In the genomic region with DNA sequence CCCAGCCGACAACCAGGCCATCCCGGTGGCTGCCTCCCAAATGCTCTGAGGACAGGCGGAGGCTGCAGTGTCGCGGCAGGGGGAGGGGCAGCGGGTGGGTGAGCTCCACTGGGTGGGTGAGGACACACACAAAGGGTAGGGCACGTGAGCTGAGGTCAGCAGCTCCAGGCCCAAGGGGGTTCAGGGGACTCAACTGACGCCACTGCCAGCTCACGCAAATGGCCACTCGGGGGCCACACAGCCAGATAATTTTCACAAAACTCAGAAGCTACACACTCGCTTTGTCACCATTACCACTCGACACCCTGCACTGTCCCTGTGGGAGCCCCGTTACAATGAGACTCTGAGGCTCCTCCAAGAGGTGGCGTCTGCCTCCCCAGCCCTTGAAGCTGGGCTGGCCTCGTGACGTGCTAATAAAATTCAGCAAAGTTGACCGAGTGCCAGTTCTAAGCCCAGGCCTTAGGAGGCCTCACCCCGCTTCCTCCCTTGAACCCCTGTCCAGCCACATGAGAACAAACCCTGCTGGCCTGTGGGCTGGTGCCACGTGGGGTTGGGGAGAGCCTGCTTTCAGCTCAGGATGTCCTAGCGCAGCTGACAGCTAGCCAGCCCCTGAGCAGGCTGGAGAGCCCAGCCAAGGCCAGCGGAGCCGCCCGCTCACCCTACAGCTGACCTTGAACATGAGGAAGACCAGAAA, we compare ENCODE assay signal across 22 cellular contexts. TPM values are rescaled to one million over a fixed set of nuclear protein-coding genes. Genes with fewer than 3 reads are reported as not detected.
DNase-seq lines count a peak whose midpoint lies in the region; ATAC-seq and TF ChIP-seq lines count a peak whose summit lies in the region.
"Had no signal": no experiment of that assay in that cellular context is flagged by ENCODE, and none has a peak within 500 bp of the region (broad histone marks: within the 10 kb centered on the region; RNA-seq: fewer than 3 reads in every experiment).

No MANE protein-coding gene starts in this region.

- TF ChIP-seq CTCF in natural killer cell (IDR thresholded peaks at IDR 0.05) = no peak
- peak; percentile 12 for TF ChIP-seq CTCF in choroid plexus epithelial cell (conservative IDR thresholded peaks at IDR 0.05; ENCODE audit: low read depth, low read length)

- peaks cover 0 to 5% of the 10 kb centered on the region in 2 donors for H3K4me1 Mint-ChIP-seq in natural killer cell treated with Interleukin-12 subunit alpha and Interleukin-12 subunit beta and Interleukin-15 and Interleukin-18, amount 100 ng/mL, for 72 hours (ENCODE audit: low read depth in 2 of 2)
- no peaks in the 10 kb centered on the region for H3K4me1 Mint-ChIP-seq in natural killer cell
- H3K4me1 Mint-ChIP-seq: activated naive CD8-positive, alpha-beta T cell treated with anti-CD3 and anti-CD28 coated beads, Interleukin-2, amount 50 U/mL, for 24 hours; CD8-positive, alpha-beta memory T cell had no signal

- no peaks in the 10 kb centered on the region for H3K36me3 Mint-ChIP-seq in natural killer cell treated with Interleukin-12 subunit alpha and Interleukin-12 subunit beta and Interleukin-15 and Interleukin-18, amount 100 ng/mL, for 72 hours
- H3K36me3 Mint-ChIP-seq in natural killer cell = no peaks in the 10 kb centered on the region
- H3K36me3 Mint-ChIP-seq: CD8-positive, alpha-beta memory T cell; naive thymus-derived CD4-positive, alpha-beta T cell had no signal

- no peaks in the 10 kb centered on the region for H3K36me3 ChIP-seq in mesendoderm (ENCODE audit: control insufficient read depth, insufficient read depth, low read length)
- H3K36me3 ChIP-seq: thyroid gland had no signal

- peak; percentile 58 for DNase-seq in natural killer cell treated with Interleukin-12 subunit alpha and Interleukin-12 subunit beta and Interleukin-15 and Interleukin-18, amount 100 ng/mL, for 72 hours (ENCODE audit: low spot score)
- no peak for DNase-seq in natural killer cell
- peak; percentile 7 for DNase-seq in choroid plexus epithelial cell (ENCODE audit: low read depth)
- peak; percentile 32 for DNase-seq in mesendoderm
- no peak for DNase-seq in 8988T
- DNase-seq: ACHN; activated CD4-positive, CD25-positive, alpha-beta regulatory T cell treated with anti-CD3 and anti-CD28 coated beads, Interleukin-2, amount 50 U/mL, for 72 hours; activated naive CD8-positive, alpha-beta T cell treated with anti-CD3 and anti-CD28 coated beads, Interleukin-2, amount 50 U/mL, for 24 hours; HCEC 1CT; KBM-7; naive thymus-derived CD4-positive, alpha-beta T cell; NCI-H1048; NCI-H2081; NCI-H524 had no signal

- no peaks in the 10 kb centered on the region for H3K9me3 Mint-ChIP-seq in natural killer cell treated with Interleukin-12 subunit alpha and Interleukin-12 subunit beta and Interleukin-15 and Interleukin-18, amount 100 ng/mL, for 72 hours
- no peaks in the 10 kb centered on the region for H3K9me3 Mint-ChIP-seq in natural killer cell
- H3K9me3 Mint-ChIP-seq: activated naive CD8-positive, alpha-beta T cell treated with anti-CD3 and anti-CD28 coated beads, Interleukin-2, amount 50 U/mL, for 24 hours; CD8-positive, alpha-beta memory T cell; naive thymus-derived CD4-positive, alpha-beta T cell had no signal

- no peak overlapping the region for H2AK5ac ChIP-seq in mesendoderm (ENCODE audit: low read length)

- no peak overlapping the region for H3K56ac ChIP-seq in mesendoderm (ENCODE audit: low read length)

- H3K4me2 ChIP-seq in mesendoderm (ENCODE audit: low read length) = no peak overlapping the region

- H3K4me3 Mint-ChIP-seq in natural killer cell treated with Interleukin-12 subunit alpha and Interleukin-12 subunit beta and Interleukin-15 and Interleukin-18, amount 100 ng/mL, for 72 hours = no peak overlapping the region
- H3K4me3 Mint-ChIP-seq in natural killer cell = no peak overlapping the region
- H3K4me3 Mint-ChIP-seq: activated naive CD8-positive, alpha-beta T cell treated with anti-CD3 and anti-CD28 coated beads, Interleukin-2, amount 50 U/mL, for 24 hours; CD8-positive, alpha-beta memory T cell; naive thymus-derived CD4-positive, alpha-beta T cell had no signal

- H3K79me1 ChIP-seq in mesendoderm (ENCODE audit: low read length) = no peaks in the 10 kb centered on the region

- ATAC-seq in natural killer cell treated with Interleukin-12 subunit alpha and Interleukin-12 subunit beta and Interleukin-15 and Interleukin-18, amount 100 ng/mL, for 72 hours = no peak
- no peak for ATAC-seq in natural killer cell
- no peak for ATAC-seq in GM19455 (IDR thresholded peaks at IDR 0.05; ENCODE audit: unreplicated experiment)
- ATAC-seq in HG02588 (IDR thresholded peaks at IDR 0.05; ENCODE audit: unreplicated experiment) = no peak
- ATAC-seq in GM19467 (IDR thresholded peaks at IDR 0.05; ENCODE audit: unreplicated experiment) = no peak
- ATAC-seq: activated naive CD8-positive, alpha-beta T cell treated with anti-CD3 and anti-CD28 coated beads, Interleukin-2, amount 50 U/mL, for 24 hours; esophagus mucosa; naive thymus-derived CD4-positive, alpha-beta T cell had no signal

- intact Hi-C loops in natural killer cell (cut with micrococcal nuclease) = no loop called here

- WGBS in mesendoderm (ENCODE audit: extremely low coverage, insufficient coverage, low lambda C conversion rate) = no CpG with 5 or more reads among the region's 23 CpGs

- H2BK15ac ChIP-seq in mesendoderm (replicated peaks; ENCODE audit: low read depth) = no peak overlapping the region

- H3K79me2 ChIP-seq in mesendoderm (ENCODE audit: control insufficient read depth, insufficient read depth, low read length) = no peaks in the 10 kb centered on the region

- no peak overlapping the region for H2BK5ac ChIP-seq in mesendoderm (ENCODE audit: low read length)

- H3K27ac ChIP-seq in mesendoderm (ENCODE audit: low read depth, low read length) = no peak overlapping the region
- H3K27ac ChIP-seq: HL-60, thyroid gland had no signal

- no peak overlapping the region for H3K4me3 ChIP-seq in choroid plexus epithelial cell (ENCODE audit: low read depth, low read length)
- H3K4me3 ChIP-seq in mesendoderm (ENCODE audit: low read length) = no peak overlapping the region
- H3K4me3 ChIP-seq: lung, thyroid gland had no signal

- H2BK120ac ChIP-seq in mesendoderm (ENCODE audit: low read depth, low read length) = no peak overlapping the region

- H3K18ac ChIP-seq in mesendoderm (ENCODE audit: low read length) = no peak overlapping the region

- H3K9ac ChIP-seq in mesendoderm (ENCODE audit: low read length) = no peak overlapping the region

- no peaks in the 10 kb centered on the region for H3K27me3 ChIP-seq in mesendoderm (ENCODE audit: insufficient read depth, low read length, poor library complexity)
- H3K27me3 ChIP-seq: thyroid gland had no signal

- no peak overlapping the region for H4K5ac ChIP-seq in mesendoderm (ENCODE audit: low read length)

- no peak overlapping the region for H3K27ac Mint-ChIP-seq in natural killer cell treated with Interleukin-12 subunit alpha and Interleukin-12 subunit beta and Interleukin-15 and Interleukin-18, amount 100 ng/mL, for 72 hours
- H3K27ac Mint-ChIP-seq in natural killer cell = no peak overlapping the region
- H3K27ac Mint-ChIP-seq: activated naive CD8-positive, alpha-beta T cell treated with anti-CD3 and anti-CD28 coated beads, Interleukin-2, amount 50 U/mL, for 24 hours; CD8-positive, alpha-beta memory T cell had no signal

- no peak overlapping the region for H3K4ac ChIP-seq in mesendoderm (ENCODE audit: low read depth, low read length)

- no peaks in the 10 kb centered on the region for H3K4me1 ChIP-seq in mesendoderm (ENCODE audit: control insufficient read depth, low read depth, low read length)

- H4K8ac ChIP-seq in mesendoderm (ENCODE audit: low read depth, low read length) = no peak overlapping the region

- no peaks in the 10 kb centered on the region for H3K27me3 Mint-ChIP-seq in natural killer cell treated with Interleukin-12 subunit alpha and Interleukin-12 subunit beta and Interleukin-15 and Interleukin-18, amount 100 ng/mL, for 72 hours
- H3K27me3 Mint-ChIP-seq in natural killer cell (ENCODE audit: low read depth in 2 of 2) = no peaks in the 10 kb centered on the region
- H3K27me3 Mint-ChIP-seq: activated naive CD8-positive, alpha-beta T cell treated with anti-CD3 and anti-CD28 coated beads, Interleukin-2, amount 50 U/mL, for 24 hours; naive thymus-derived CD4-positive, alpha-beta T cell had no signal

- no peak overlapping the region for H3K23ac ChIP-seq in mesendoderm (ENCODE audit: low read length)

RNA-seq across cellular contexts. Expression of a gene that starts 56.9 kb away (rescaled TPM):
- 10 to 100 TPM; 11.6 to 15.2 TPM for total RNA-seq in natural killer cell treated with Interleukin-12 subunit alpha and Interleukin-12 subunit beta and Interleukin-15 and Interleukin-18, amount 100 ng/mL, for 72 hours
- total RNA-seq in natural killer cell = 1 to 10 TPM in 1 of 3 donors, under 1 TPM in 2; 0.83 to 1.1 (median 0.93) TPM
- polyA plus RNA-seq in mesendoderm (2013, experiment 1 of 2) = 57.3 TPM
- polyA plus RNA-seq in mesendoderm (2013, experiment 2 of 2) = 58.1 TPM

Comparison
In these comparisons a context has a peak if more than half of its experiments do, and no peak if none do; other contexts are left out.
1. DNase-seq: peak in natural killer cell treated with Interleukin-12 subunit alpha and Interleukin-12 subunit beta and Interleukin-15 and Interleukin-18, amount 100 ng/mL, for 72 hours (single experiment), choroid plexus epithelial cell (single experiment) and mesendoderm (single experiment); none in natural killer cell (single experiment) and 8988T (single experiment).
2. RNA of a gene that starts 56.9 kb away (total RNA-seq): 11.6 to 15.2 TPM in natural killer cell treated with Interleukin-12 subunit alpha and Interleukin-12 subunit beta and Interleukin-15 and Interleukin-18, amount 100 ng/mL, for 72 hours; 0.83 to 1.1 TPM in natural killer cell; every median in the first group is over 4 times any median in the second.